33 cellular contexts compared by ENCODE assay signal in the genomic region with DNA sequence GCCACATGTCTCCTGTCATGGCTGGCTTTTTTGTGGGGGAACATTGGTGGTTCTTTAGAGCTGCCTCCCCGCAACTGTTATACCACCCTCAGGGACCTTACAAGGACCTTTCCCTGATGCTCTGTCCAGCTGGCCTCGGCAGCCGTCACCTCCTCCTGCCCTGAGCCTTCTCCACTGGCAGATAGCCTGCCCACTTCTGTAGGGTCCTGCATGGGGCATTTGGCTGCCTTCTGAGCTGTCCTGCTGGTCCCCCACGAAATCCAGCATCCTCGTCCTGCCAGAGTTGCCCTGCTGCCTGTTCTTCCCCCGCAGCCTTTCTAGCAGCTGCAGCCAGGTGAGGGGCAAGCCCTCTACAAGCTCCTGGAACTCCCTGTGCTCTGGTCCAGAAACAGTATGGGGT.
"Had no signal": no experiment of that assay in that cellular context is flagged by ENCODE, and none has a peak within 500 bp of the region (broad histone marks: within the 10 kb centered on the region; RNA-seq: fewer than 3 reads in every experiment).

No MANE protein-coding gene starts in this region.

- DNase-seq: activated CD4-positive, alpha-beta memory T cell treated with anti-CD3 and anti-CD28 coated beads, Interleukin-2, amount 10 ng/mL, durations not matched to agents 7 days and 5 days; activated CD4-positive, alpha-beta T cell treated with anti-CD3 and anti-CD28 coated beads for 36 hours; activated CD4-positive, alpha-beta T cell treated with anti-CD3 and anti-CD28 coated beads, Interleukin-2, amount 10 ng/mL, durations not matched to agents 7 days and 5 days; activated CD4-positive, alpha-beta T cell treated with anti-CD3 and anti-CD28 coated beads, Interleukin-2, amount 50 U/mL, for 4 hours; activated CD4-positive, CD25-positive, alpha-beta regulatory T cell; activated CD4-positive, CD25-positive, alpha-beta regulatory T cell treated with anti-CD3 and anti-CD28 coated beads, Interleukin-2, amount 50 U/mL, for 72 hours; activated CD8-positive, alpha-beta memory T cell treated with anti-CD3 and anti-CD28 coated beads, Interleukin-2, amount 50 U/mL, for 48 hours; activated effector memory CD4-positive, alpha-beta T cell treated with anti-CD3 and anti-CD28 coated beads, Interleukin-2, amount 50 U/mL, for 16 hours; activated naive CD4-positive, alpha-beta T cell treated with anti-CD3 and anti-CD28 coated beads for 36 hours; activated naive CD8-positive, alpha-beta T cell treated with anti-CD3 and anti-CD28 coated beads for 36 hours; activated naive CD8-positive, alpha-beta T cell treated with anti-CD3 and anti-CD28 coated beads, Interleukin-2, amount 50 U/mL, for 24 hours; activated T-cell treated with anti-CD3 and anti-CD28 coated beads for 4 hours; activated T-cell treated with anti-CD3 and anti-CD28 coated beads, Interleukin-2, amount 50 U/mL, for 24 hours; adrenal gland; amygdala; aorta; body of pancreas; central memory CD4-positive, alpha-beta T cell; cerebellar nuclear complex; colonic mucosa; dorsolateral prefrontal cortex; effector memory CD4-positive, alpha-beta T cell; erythroblast; foreskin keratinocyte; head of caudate nucleus; T-helper 2 cell had no signal

- H3K27me3 ChIP-seq: adrenal gland, body of pancreas, cardiac muscle cell, colonic mucosa, dorsolateral prefrontal cortex, esophagus muscularis mucosa, foreskin keratinocyte, gastroesophageal sphincter had no signal

- H3K9me3 Mint-ChIP-seq: activated CD4-positive, alpha-beta memory T cell treated with anti-CD3 and anti-CD28 coated beads, Interleukin-2, amount 10 ng/mL, durations not matched to agents 7 days and 5 days; activated CD4-positive, alpha-beta T cell treated with anti-CD3 and anti-CD28 coated beads, Interleukin-2, amount 10 ng/mL, durations not matched to agents 7 days and 5 days; activated naive CD4-positive, alpha-beta T cell treated with anti-CD3 and anti-CD28 coated beads for 36 hours; activated naive CD4-positive, alpha-beta T cell treated with anti-CD3 and anti-CD28 coated beads, Interleukin-2, amount 50 U/mL, for 24 hours; activated naive CD8-positive, alpha-beta T cell treated with anti-CD3 and anti-CD28 coated beads for 36 hours; activated naive CD8-positive, alpha-beta T cell treated with anti-CD3 and anti-CD28 coated beads, Interleukin-2, amount 50 U/mL, for 24 hours; activated T-cell treated with anti-CD3 and anti-CD28 coated beads, Interleukin-2, amount 50 U/mL, for 24 hours; activated T-helper 1 cell treated with anti-CD3 and anti-CD28 coated beads, Interleukin-12 subunit alpha, Interleukin-12 subunit beta, Interleukin-2, Interleukin-4 antibody, amounts not matched to agents 30 ng/mL and 10 ng/mL and 1 ng/mL, durations not matched to agents 14 hours and 24 hours and 36 hours; activated T-helper 2 cell treated with anti-CD3 and anti-CD28 coated beads, Interferon-gamma antibody, Interleukin-2, Interleukin-4, amounts not matched to agents 10 μg/mL and 5 μg/mL and 100 μg/mL, durations not matched to agents 14 hours and 24 hours and 36 hours; dendritic cell treated with granulocyte-macrophage colony-stimulating factor and Interleukin-4, amounts not matched to agents 40 ng/mL and 50 ng/mL, for 4 days had no signal

- H3K27ac Mint-ChIP-seq: activated CD4-positive, alpha-beta memory T cell treated with anti-CD3 and anti-CD28 coated beads, Interleukin-2, amount 10 ng/mL, durations not matched to agents 7 days and 5 days; activated CD4-positive, alpha-beta T cell treated with anti-CD3 and anti-CD28 coated beads for 36 hours; activated CD4-positive, alpha-beta T cell treated with anti-CD3 and anti-CD28 coated beads, Interleukin-2, amount 10 ng/mL, durations not matched to agents 7 days and 5 days; activated naive CD4-positive, alpha-beta T cell treated with anti-CD3 and anti-CD28 coated beads for 36 hours; activated naive CD4-positive, alpha-beta T cell treated with anti-CD3 and anti-CD28 coated beads, Interleukin-2, amount 50 U/mL, for 24 hours; activated naive CD8-positive, alpha-beta T cell treated with anti-CD3 and anti-CD28 coated beads for 36 hours; activated naive CD8-positive, alpha-beta T cell treated with anti-CD3 and anti-CD28 coated beads, Interleukin-2, amount 50 U/mL, for 24 hours; activated T-cell treated with anti-CD3 and anti-CD28 coated beads, Interleukin-2, amount 50 U/mL, for 24 hours; activated T-helper 1 cell treated with anti-CD3 and anti-CD28 coated beads, Interleukin-12 subunit alpha, Interleukin-12 subunit beta, Interleukin-2, Interleukin-4 antibody, amounts not matched to agents 30 ng/mL and 10 ng/mL and 1 ng/mL, durations not matched to agents 14 hours and 24 hours and 36 hours; activated T-helper 2 cell treated with anti-CD3 and anti-CD28 coated beads, Interferon-gamma antibody, Interleukin-2, Interleukin-4, amounts not matched to agents 10 μg/mL and 5 μg/mL and 100 μg/mL, durations not matched to agents 14 hours and 24 hours and 36 hours; dendritic cell treated with granulocyte-macrophage colony-stimulating factor and Interleukin-4, amounts not matched to agents 40 ng/mL and 50 ng/mL, for 4 days had no signal

- H3K9me3 ChIP-seq: adrenal gland, body of pancreas, colonic mucosa, esophagus muscularis mucosa, gastroesophageal sphincter had no signal

- H3K4me1 ChIP-seq: body of pancreas, colonic mucosa, gastroesophageal sphincter had no signal

- H3K36me3 ChIP-seq: colonic mucosa had no signal

- H3K4me3 ChIP-seq: adrenal gland, body of pancreas, cardiac muscle cell, colonic mucosa, dorsolateral prefrontal cortex, esophagus muscularis mucosa, gastroesophageal sphincter had no signal

- H3K4me3 Mint-ChIP-seq: activated CD4-positive, alpha-beta memory T cell treated with anti-CD3 and anti-CD28 coated beads, Interleukin-2, amount 10 ng/mL, durations not matched to agents 7 days and 5 days; activated CD4-positive, alpha-beta T cell treated with anti-CD3 and anti-CD28 coated beads for 36 hours; activated CD4-positive, alpha-beta T cell treated with anti-CD3 and anti-CD28 coated beads, Interleukin-2, amount 10 ng/mL, durations not matched to agents 7 days and 5 days; activated naive CD4-positive, alpha-beta T cell treated with anti-CD3 and anti-CD28 coated beads for 36 hours; activated naive CD4-positive, alpha-beta T cell treated with anti-CD3 and anti-CD28 coated beads, Interleukin-2, amount 50 U/mL, for 24 hours; activated naive CD8-positive, alpha-beta T cell treated with anti-CD3 and anti-CD28 coated beads for 36 hours; activated naive CD8-positive, alpha-beta T cell treated with anti-CD3 and anti-CD28 coated beads, Interleukin-2, amount 50 U/mL, for 24 hours; activated T-cell treated with anti-CD3 and anti-CD28 coated beads, Interleukin-2, amount 50 U/mL, for 24 hours; activated T-helper 1 cell treated with anti-CD3 and anti-CD28 coated beads, Interleukin-12 subunit alpha, Interleukin-12 subunit beta, Interleukin-2, Interleukin-4 antibody, amounts not matched to agents 30 ng/mL and 10 ng/mL and 1 ng/mL, durations not matched to agents 14 hours and 24 hours and 36 hours; dendritic cell treated with granulocyte-macrophage colony-stimulating factor and Interleukin-4, amounts not matched to agents 40 ng/mL and 50 ng/mL, for 4 days had no signal

- ATAC-seq: activated CD4-positive, alpha-beta T cell treated with anti-CD3 and anti-CD28 coated beads for 36 hours; activated naive CD8-positive, alpha-beta T cell treated with anti-CD3 and anti-CD28 coated beads, Interleukin-2, amount 50 U/mL, for 24 hours; body of pancreas; foreskin keratinocyte; gastroesophageal sphincter had no signal

- H3K4me1 Mint-ChIP-seq: activated naive CD4-positive, alpha-beta T cell treated with anti-CD3 and anti-CD28 coated beads, Interleukin-2, amount 50 U/mL, for 24 hours had no signal

- H3K27me3 Mint-ChIP-seq: activated CD4-positive, alpha-beta memory T cell treated with anti-CD3 and anti-CD28 coated beads, Interleukin-2, amount 10 ng/mL, durations not matched to agents 7 days and 5 days; activated CD4-positive, alpha-beta T cell treated with anti-CD3 and anti-CD28 coated beads for 36 hours; activated CD4-positive, alpha-beta T cell treated with anti-CD3 and anti-CD28 coated beads, Interleukin-2, amount 10 ng/mL, durations not matched to agents 7 days and 5 days; activated naive CD4-positive, alpha-beta T cell treated with anti-CD3 and anti-CD28 coated beads, Interleukin-2, amount 50 U/mL, for 24 hours; activated naive CD8-positive, alpha-beta T cell treated with anti-CD3 and anti-CD28 coated beads for 36 hours; activated naive CD8-positive, alpha-beta T cell treated with anti-CD3 and anti-CD28 coated beads, Interleukin-2, amount 50 U/mL, for 24 hours; activated T-cell treated with anti-CD3 and anti-CD28 coated beads, Interleukin-2, amount 50 U/mL, for 24 hours; dendritic cell treated with granulocyte-macrophage colony-stimulating factor and Interleukin-4, amounts not matched to agents 40 ng/mL and 50 ng/mL, for 4 days had no signal

- H3K27ac ChIP-seq: body of pancreas, cardiac muscle cell, colonic mucosa, dorsolateral prefrontal cortex, esophagus muscularis mucosa, foreskin keratinocyte, gastroesophageal sphincter had no signal
